19 cellular contexts compared by ENCODE assay signal in the genomic region with DNA sequence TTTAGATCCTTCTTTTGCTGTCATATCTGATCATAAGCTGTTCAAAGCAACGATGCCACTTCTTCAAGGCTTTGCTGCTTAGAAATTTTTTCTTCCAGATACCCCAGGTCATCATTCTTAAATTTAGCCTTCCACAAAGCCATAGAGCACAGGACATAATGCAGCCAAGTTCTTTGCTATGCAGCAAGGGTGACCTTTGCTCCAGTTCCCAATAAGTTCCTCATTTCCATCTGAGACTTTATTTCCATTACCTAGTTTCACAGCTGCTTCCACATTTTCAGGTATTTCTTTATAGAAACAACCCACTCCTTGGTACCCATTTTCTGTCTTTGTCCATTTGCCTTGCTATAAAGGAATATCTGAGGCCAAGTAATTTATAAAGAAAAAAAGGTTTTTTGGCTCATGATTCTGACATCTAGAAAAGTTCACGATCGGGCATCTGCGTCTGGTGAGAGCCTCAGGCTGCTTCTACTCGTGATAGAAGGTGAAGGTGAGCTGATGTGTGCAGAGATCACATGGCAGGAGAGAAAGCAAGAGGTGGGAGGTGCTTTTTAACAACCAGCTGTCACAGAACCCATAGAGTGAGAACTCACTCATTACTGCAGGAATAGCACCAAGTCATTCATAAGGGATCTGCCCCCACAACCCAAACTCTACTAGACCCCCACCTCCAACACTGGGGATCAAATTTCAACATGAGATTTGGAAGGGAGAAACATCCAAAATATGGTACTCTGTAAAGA. TPM values are rescaled to one million over a fixed set of nuclear protein-coding genes. Genes with fewer than 3 reads are reported as not detected.
DNase-seq lines count a peak whose midpoint lies in the region; ATAC-seq, FAIRE-seq and TF ChIP-seq lines count a peak whose summit lies in the region.
"Had no signal": no experiment of that assay in that cellular context is flagged by ENCODE, and none has a peak within 500 bp of the region (broad histone marks: within the 10 kb centered on the region; RNA-seq: fewer than 3 reads in every experiment).

No MANE protein-coding gene starts in this region.

- H3K27me3 Mint-ChIP-seq in nephron progenitor cell (ENCODE audit: low read depth, poor library complexity): no peaks in the 10 kb centered on the region
- no peaks in the 10 kb centered on the region for H3K27me3 Mint-ChIP-seq in Calu3 (ENCODE audit: unreplicated experiment)
- H3K27me3 Mint-ChIP-seq: T-helper 17 cell had no signal

- H3K9me3 Mint-ChIP-seq in nephron progenitor cell (no peaks in the 10 kb centered on the region), Calu3 (ENCODE audit: low read depth, unreplicated experiment) (no peaks in the 10 kb centered on the region)

- H4K20me1 ChIP-seq in BLaER1: no peaks in the 10 kb centered on the region

- H3K4me1 ChIP-seq in BLaER1: peaks cover 81% of the 10 kb centered on the region
- H3K4me1 ChIP-seq: gastroesophageal sphincter, Peyer's patch, prostate gland, vagina had no signal

- DNase-seq in GM19239 (ENCODE audit: insufficient read length, low spot score): no peak
- peak; percentile 48 for DNase-seq in NOMO-1 treated with dmso at 0.1 percent for 144 hours (lab: John Stamatoyannopoulos, UW; ENCODE audit: unreplicated experiment)
- no peak for DNase-seq in nephron progenitor cell
- no peak for DNase-seq in NCI-H2107 treated with DMSO at 0.1 percent for 48 hours (lab: John Stamatoyannopoulos, UW; ENCODE audit: unreplicated experiment)
- no peak for DNase-seq in Calu3
- DNase-seq: activated CD8-positive, alpha-beta memory T cell treated with anti-CD3 and anti-CD28 coated beads for 24 hours; activated gamma-delta T cell treated with Interleukin-2 at 50 U/mL for 16 hours; DMS79 treated with DMSO at 0.1 percent for 48 hours; NCI-H446 treated with DMSO at 0.1 percent for 48 hours; Peyer's patch; T-helper 17 cell had no signal

- peak; percentile 99 for FAIRE-seq in GM19239 (lab: Jason Lieb, UNC)
- FAIRE-seq: bronchial epithelial cell, GM12892 had no signal

- intact Hi-C loops in Calu3 (cut with micrococcal nuclease; ENCODE audit: unreplicated experiment): no loop called here

- H3K4me1 Mint-ChIP-seq in nephron progenitor cell (peaks cover 5% of the 10 kb centered on the region), Calu3 (ENCODE audit: low read depth, unreplicated experiment) (no peaks in the 10 kb centered on the region)
- H3K4me1 Mint-ChIP-seq: T-helper 17 cell had no signal

- H3K27ac Mint-ChIP-seq in nephron progenitor cell (no peak overlapping the region), Calu3 (ENCODE audit: unreplicated experiment) (no peak overlapping the region)
- H3K27ac Mint-ChIP-seq: T-helper 17 cell had no signal

- H3K36me3 ChIP-seq in BLaER1: no peaks in the 10 kb centered on the region; the same call in 1 of the 2 replicates
- H3K36me3 ChIP-seq: gastroesophageal sphincter, Peyer's patch, prostate gland, vagina had no signal

- H3K4me2 ChIP-seq in BLaER1: peak overlapping the region; percentile 94

- H3K36me3 Mint-ChIP-seq in nephron progenitor cell (ENCODE audit: low read depth): no peaks in the 10 kb centered on the region
- no peaks in the 10 kb centered on the region for H3K36me3 Mint-ChIP-seq in Calu3 (ENCODE audit: insufficient read depth, unreplicated experiment)

- no peaks in the 10 kb centered on the region for H3K27me3 ChIP-seq in BLaER1
- H3K27me3 ChIP-seq: gastroesophageal sphincter, Peyer's patch, vagina had no signal

- H3K4me3 Mint-ChIP-seq in nephron progenitor cell (no peak overlapping the region), Calu3 (ENCODE audit: low read depth, unreplicated experiment) (no peak overlapping the region)
- H3K4me3 Mint-ChIP-seq: T-helper 17 cell had no signal

- CTCF ChIA-PET in Calu3 (lab: Charles Lee): no interaction called here

- ATAC-seq in HG02938 (IDR thresholded peaks at IDR 0.05; ENCODE audit: unreplicated experiment): peak; percentile 42
- ATAC-seq in GM19455 (IDR thresholded peaks at IDR 0.05; ENCODE audit: unreplicated experiment): no peak
- ATAC-seq: gastroesophageal sphincter, T-helper 17 cell had no signal

- peak overlapping the region; percentile 83 for H3K9ac ChIP-seq in BLaER1

- H3K9me3 ChIP-seq in BLaER1: peaks cover 29% of the 10 kb centered on the region
- H3K9me3 ChIP-seq: gastroesophageal sphincter, Peyer's patch, prostate gland, vagina had no signal

- BruUV-seq in Calu3 (replicated peaks; lab: Mats Ljungman, UMichigan): no TSS peak

- H3K4me3 ChIP-seq in BLaER1: peak overlapping the region; percentile 68
- H3K4me3 ChIP-seq: gastroesophageal sphincter, Peyer's patch, prostate gland, vagina had no signal

- TF ChIP-seq CTCF in nephron progenitor cell (IDR thresholded peaks at IDR 0.05) (no peak), Calu3 (IDR thresholded peaks at IDR 0.05; ENCODE audit: unreplicated experiment) (no peak)

- peak overlapping the region; percentile 86 for H3K27ac ChIP-seq in BLaER1
- H3K27ac ChIP-seq: gastroesophageal sphincter, Peyer's patch, prostate gland, vagina had no signal

RNA-seq across cellular contexts. Expression of gene TASL, which starts 11.8 kb away (rescaled TPM):
- not detected in 2 replicates for total RNA-seq in Calu3 (2022)
- total RNA-seq: bronchial epithelial cell had no signal
